In the genomic region with DNA sequence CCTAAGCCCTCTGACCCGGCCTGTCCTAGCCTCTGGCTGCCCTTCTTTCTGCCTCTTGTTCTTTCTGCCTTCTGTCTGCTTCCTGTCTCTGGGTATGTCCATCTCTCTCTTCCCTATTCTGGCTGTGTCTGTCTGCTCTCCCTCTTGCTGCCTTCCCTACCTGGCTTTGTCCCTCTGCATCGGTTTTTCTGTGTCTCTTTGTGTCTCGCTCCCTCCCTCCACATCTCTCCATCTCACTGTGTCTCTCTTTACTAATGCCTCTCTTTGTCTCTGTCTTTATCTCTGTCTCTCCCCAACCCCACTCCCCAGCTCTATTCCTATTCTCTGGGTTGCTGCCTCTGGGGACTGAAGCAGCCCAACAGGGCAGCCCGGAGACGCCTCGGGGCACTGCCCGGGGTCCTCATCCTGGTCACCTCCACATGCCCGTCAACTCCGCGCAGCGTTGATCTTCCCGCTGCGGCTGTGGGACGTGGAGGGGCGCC, we compare ENCODE assay signal across 8 cellular contexts.
DNase-seq lines count a peak whose midpoint lies in the region; TF ChIP-seq lines count a peak whose summit lies in the region.

No MANE protein-coding gene starts in this region.

- in situ Hi-C loops in GM13976 (cut with MboI; ENCODE audit: low sequenced_read_pairs, unreplicated experiment): no loop called here

- H3K4me1 Mint-ChIP-seq in T-helper 1 cell treated with Interleukin-12 subunit alpha and Interleukin-12 subunit beta and Interleukin-4 antibody, amounts not matched to agents 30 μg/mL and 1 μg/mL, for 36 hours (ENCODE audit: low read depth): peaks cover 48% of the 10 kb centered on the region

- H3K9me3 ChIP-seq in OCI-LY1 (ENCODE audit: low read length) (no peaks in the 10 kb centered on the region), endocrine pancreas (ENCODE audit: control insufficient read depth, low read length) (no peaks in the 10 kb centered on the region)

- H3K4me1 ChIP-seq in OCI-LY1 (ENCODE audit: insufficient read depth, low read length, severe bottlenecking): peaks cover 86% of the 10 kb centered on the region
- no peaks in the 10 kb centered on the region for H3K4me1 ChIP-seq in endocrine pancreas (ENCODE audit: control insufficient read depth, insufficient read depth, low read length)
- peaks cover 15% of the 10 kb centered on the region for H3K4me1 ChIP-seq in rectal smooth muscle tissue (ENCODE audit: control insufficient read depth, insufficient read depth, low read length)

- H3K9me3 Mint-ChIP-seq in T-helper 1 cell treated with Interleukin-12 subunit alpha and Interleukin-12 subunit beta and Interleukin-4 antibody, amounts not matched to agents 30 μg/mL and 1 μg/mL, for 36 hours: no peaks in the 10 kb centered on the region

- H3K9me2 ChIP-seq in OCI-LY1 (ENCODE audit: low read depth, low read length): no peaks in the 10 kb centered on the region

- H3K4me2 ChIP-seq in OCI-LY1 (ENCODE audit: low read length): peak overlapping the region; percentile 78

- peaks cover 63% of the 10 kb centered on the region for H3K27me3 Mint-ChIP-seq in T-helper 1 cell treated with Interleukin-12 subunit alpha and Interleukin-12 subunit beta and Interleukin-4 antibody, amounts not matched to agents 30 μg/mL and 1 μg/mL, for 36 hours (ENCODE audit: low read depth)

- peaks cover 11% of the 10 kb centered on the region for H3K36me3 Mint-ChIP-seq in T-helper 1 cell treated with Interleukin-12 subunit alpha and Interleukin-12 subunit beta and Interleukin-4 antibody, amounts not matched to agents 30 μg/mL and 1 μg/mL, for 36 hours (ENCODE audit: low read depth)

- H3K4me3 ChIP-seq in OCI-LY1 (ENCODE audit: low read depth, low read length, poor library complexity, severe bottlenecking): peak overlapping the region; percentile 61
- H3K4me3 ChIP-seq in endocrine pancreas (ENCODE audit: control insufficient read depth, insufficient read depth, low read length): peak overlapping the region; percentile 68
- H3K4me3 ChIP-seq in rectal smooth muscle tissue (ENCODE audit: low read length): peak overlapping the region; percentile 69

- H3K27ac ChIP-seq in OCI-LY1 (ENCODE audit: low read depth, low read length, poor library complexity, severe bottlenecking) (peak overlapping the region; percentile 93), rectal smooth muscle tissue (ENCODE audit: low read depth, low read length) (no peak overlapping the region)

- peak overlapping the region; percentile 79 for H3K9ac ChIP-seq in OCI-LY1 (ENCODE audit: low read length)
- peak overlapping the region; percentile 86 for H3K9ac ChIP-seq in endocrine pancreas (ENCODE audit: control insufficient read depth, insufficient read depth, low read length)
- no peak overlapping the region for H3K9ac ChIP-seq in rectal smooth muscle tissue (ENCODE audit: low read length)

- H3K27me3 ChIP-seq in OCI-LY1 (ENCODE audit: insufficient read depth, low read length) (no peaks in the 10 kb centered on the region), endocrine pancreas (ENCODE audit: control insufficient read depth, insufficient read depth, low read length) (no peaks in the 10 kb centered on the region), rectal smooth muscle tissue (ENCODE audit: control insufficient read depth, insufficient read depth, low read length) (peaks cover 54% of the 10 kb centered on the region)

- peaks cover 11% of the 10 kb centered on the region for H3K36me3 ChIP-seq in OCI-LY1 (ENCODE audit: insufficient read depth, low read length)
- no peaks in the 10 kb centered on the region for H3K36me3 ChIP-seq in endocrine pancreas (ENCODE audit: control insufficient read depth, insufficient read depth, low read length)
- H3K36me3 ChIP-seq in rectal smooth muscle tissue (ENCODE audit: control insufficient read depth, insufficient read depth, low read length): no peaks in the 10 kb centered on the region

- H2AFZ ChIP-seq in OCI-LY1 (ENCODE audit: low read length): no peak overlapping the region

- peak overlapping the region; percentile 79 for H3K27ac Mint-ChIP-seq in T-helper 1 cell treated with Interleukin-12 subunit alpha and Interleukin-12 subunit beta and Interleukin-4 antibody, amounts not matched to agents 30 μg/mL and 1 μg/mL, for 36 hours

- peaks cover 2% of the 10 kb centered on the region; the same call in 1 of the 2 replicates for H3F3A ChIP-seq in OCI-LY1 (ENCODE audit: insufficient read depth, low read length)

- peak overlapping the region; percentile 99 for H3K4me3 Mint-ChIP-seq in T-helper 1 cell treated with Interleukin-12 subunit alpha and Interleukin-12 subunit beta and Interleukin-4 antibody, amounts not matched to agents 30 μg/mL and 1 μg/mL, for 36 hours

- DNase-seq in T-helper 1 cell: no peak
- no peak for DNase-seq in HCEC 1CT
- DNase-seq in GM13976 (ENCODE audit: low spot score): no peak
- no peak for DNase-seq in central memory CD4-positive, alpha-beta T cell

- no peaks in the 10 kb centered on the region for H4K20me1 ChIP-seq in OCI-LY1 (ENCODE audit: insufficient read depth, low read length)

- H3K79me2 ChIP-seq in OCI-LY1 (ENCODE audit: insufficient read depth, low read length): no peaks in the 10 kb centered on the region

- no peak for TF ChIP-seq CTCF in OCI-LY1 (IDR thresholded peaks at IDR 0.05; ENCODE audit: low read length)
- TF ChIP-seq CTCF in GM13976 (IDR thresholded peaks at IDR 0.05; ENCODE audit: borderline replicate concordance, control extremely low read depth, extremely low read depth, insufficient read depth, missing control alignments): no peak
